In genomic region chr4:1200425-1201035, GRCh38 we compare ENCODE assay signal across 8 cellular contexts. TPM values are rescaled to one million over a fixed set of nuclear protein-coding genes. Genes with fewer than 3 reads are reported as not detected.
DNase-seq lines count a peak whose midpoint lies in the region; ATAC-seq and TF ChIP-seq lines count a peak whose summit lies in the region.

No MANE protein-coding gene starts in this region.

- peak overlapping the region; percentile 100 for H3K4ac ChIP-seq in IMR-90 (ENCODE audit: low read depth, low read length)

- H3K56ac ChIP-seq in IMR-90 (ENCODE audit: extremely low read depth, insufficient read depth, low read length): peak overlapping the region; percentile 83

- peak overlapping the region; percentile 100 for H2BK120ac ChIP-seq in IMR-90 (ENCODE audit: low read depth, low read length)

- H3K27me3 Mint-ChIP-seq in endothelial cell (ENCODE audit: unreplicated experiment): peaks cover 6% of the 10 kb centered on the region

- H3K9me1 ChIP-seq in IMR-90 (ENCODE audit: insufficient read depth, low read length): peaks cover 33% of the 10 kb centered on the region

- H3K4me3 Mint-ChIP-seq in endothelial cell (ENCODE audit: unreplicated experiment): no peak overlapping the region

- H2AFZ ChIP-seq in IMR-90 (replicated peaks; ENCODE audit: low read length, poor library complexity): peak overlapping the region; percentile 84

- no peak for TF ChIP-seq POLR2A in IMR-90 (IDR thresholded peaks at IDR 0.05; ENCODE audit: low read depth, low read length)

- H3K18ac ChIP-seq in IMR-90 (ENCODE audit: low read depth, low read length): peak overlapping the region; percentile 97

- H3K4me2 ChIP-seq in IMR-90 (ENCODE audit: low read depth, low read length): peak overlapping the region; percentile 65

- H4K91ac ChIP-seq in IMR-90 (ENCODE audit: insufficient read depth, low read depth, low read length): peak overlapping the region; percentile 100

- H2BK5ac ChIP-seq in IMR-90 (ENCODE audit: low read depth, low read length, poor library complexity, severe bottlenecking): peak overlapping the region; percentile 100

- no peaks in the 10 kb centered on the region; the same call in 1 of the 2 replicates for H3K36me3 ChIP-seq in IMR-90 (ENCODE audit: control insufficient read depth, insufficient read depth, low read length)
- no peaks in the 10 kb centered on the region for H3K36me3 ChIP-seq in lung (ENCODE audit: control insufficient read depth in 2 of 2, insufficient read depth in 2 of 2, low read length in 2 of 2)

- H3K27ac Mint-ChIP-seq in endothelial cell (ENCODE audit: unreplicated experiment): no peak overlapping the region

- BruUV-seq in IMR-90 (replicated peaks; lab: Mats Ljungman, UMichigan): no TSS peak

- dilution Hi-C loops in IMR-90 (cut with HindIII; ENCODE audit: low sequenced_read_pairs, unreplicated experiment): no loop called here

- intact Hi-C loops in IMR-90 (cut with micrococcal nuclease): loop anchor here (5.0 kb wide), 1 partner anchor 33 kb away; no protein-coding TSS in a partner anchor

- ATAC-seq in GM18867 (IDR thresholded peaks at IDR 0.05; ENCODE audit: unreplicated experiment) (peak; percentile 5), IMR-90 (ENCODE audit: low read depth) (peak; percentile 75), lung (ENCODE audit: insufficient read depth, low FRiP score) (peak; percentile 29)

- peak overlapping the region; percentile 98 for H4K5ac ChIP-seq in IMR-90 (ENCODE audit: low read depth, low read length)

- DNase-seq in IMR-90: peak; percentile 95
- DNase-seq in amniotic stem cell (lab: John Stamatoyannopoulos, UW): peak; percentile 65
- no peak for DNase-seq in lung (ENCODE audit: low spot score)
- DNase-seq in GM13977 (ENCODE audit: low spot score): no peak
- DNase-seq in stimulated activated CD4-positive, alpha-beta T cell treated with anti-CD3 and anti-CD28 coated beads, Interleukin-4, amount 100 ng/mL, for 4 hours: no peak
- DNase-seq in activated CD4-positive, CD25-positive, alpha-beta regulatory T cell (lab: John Stamatoyannopoulos, UW): no peak
- DNase-seq in endothelial cell (ENCODE audit: low spot score): no peak

- no peak for TF ChIP-seq CTCF in IMR-90 (conservative IDR thresholded peaks at IDR 0.05; ENCODE audit: low read depth, low read length)
- no peak for TF ChIP-seq CTCF in lung (IDR thresholded peaks at IDR 0.05; ENCODE audit: control extremely low read depth, extremely low read depth)
- no peak for TF ChIP-seq CTCF in GM13977 (IDR thresholded peaks at IDR 0.05; ENCODE audit: extremely low read depth, insufficient read depth, missing control alignments)
- TF ChIP-seq CTCF in endothelial cell (IDR thresholded peaks at IDR 0.05; ENCODE audit: unreplicated experiment): no peak

- peak overlapping the region; percentile 99 for H3K14ac ChIP-seq in IMR-90 (replicated peaks; ENCODE audit: low read depth, low read length)

- CTCF ChIA-PET in IMR-90 (lab: Yijun Ruan, JAX): no interaction called here

- H2BK15ac ChIP-seq in IMR-90 (ENCODE audit: low read depth, low read length): peak overlapping the region; percentile 99; the same call in 2 of the 3 replicates

- peaks cover 5 to 48% of the 10 kb centered on the region in 2 experiments; a peak in 2 of 4 replicates for H3K79me1 ChIP-seq in IMR-90 (ENCODE audit: low read depth in 1 of 2, low read length in 2 of 2)

- H3K4me3 ChIP-seq in IMR-90 (ENCODE audit: insufficient read depth, low read depth, low read length): no peak overlapping the region
- H3K4me3 ChIP-seq in lung: no peak overlapping the region

- WGBS in IMR-90 (ENCODE audit: extremely low coverage in 2 of 2, insufficient read length in 1 of 2), 2 experiments: 0% methylated on average over 4 of the region's 20 CpGs; no CpG with 5 or more reads in 1 of the 2 experiments
- 17 to 22% methylated on average over 19 to 20 of the region's 20 CpGs for WGBS in lung, 2 donors

- no peaks in the 10 kb centered on the region for H4K20me1 ChIP-seq in IMR-90 (ENCODE audit: insufficient read depth, low read length)

- H3K9me3 Mint-ChIP-seq in endothelial cell (ENCODE audit: unreplicated experiment): no peaks in the 10 kb centered on the region

- H2BK20ac ChIP-seq in IMR-90 (ENCODE audit: low read depth, low read length): peak overlapping the region; percentile 99

- TF ChIP-seq RAD21 in IMR-90 (IDR thresholded peaks at IDR 0.05; ENCODE audit: low read length): no peak

- H3K36me3 Mint-ChIP-seq in endothelial cell (ENCODE audit: low read depth, unreplicated experiment): no peaks in the 10 kb centered on the region

- in situ Hi-C loops in IMR-90 (cut with MboI; ENCODE audit: low sequenced_read_pairs): no loop called here
- in situ Hi-C loops in GM13977 (cut with MboI; ENCODE audit: low pct_unique_long_range_greater_than_20kb, low sequenced_read_pairs, unreplicated experiment): no loop called here

- H3K9ac ChIP-seq in IMR-90 (ENCODE audit: low read depth, low read length): peak overlapping the region; percentile 69

- peak overlapping the region; percentile 95 for H3K23ac ChIP-seq in IMR-90 (ENCODE audit: low read depth, low read length)

- peak overlapping the region; percentile 100 for H2AK5ac ChIP-seq in IMR-90 (ENCODE audit: low read depth, low read length)

- H3K27ac ChIP-seq in IMR-90 (ENCODE audit: insufficient read depth, low read length) (peak overlapping the region; percentile 97), lung (ENCODE audit: low read depth in 1 of 2, low read length in 1 of 2) (peak overlapping the region in 1 of 2 donors; percentile 83)

- peak overlapping the region; percentile 97 to 99 for H4K8ac ChIP-seq in IMR-90 (ENCODE audit: low read depth in 2 of 2, low read length in 2 of 2)

- peak overlapping the region; percentile 99 for H2AK9ac ChIP-seq in IMR-90 (replicated peaks; ENCODE audit: low read depth, low read length, poor library complexity)

- POLR2A ChIA-PET in IMR-90 (lab: Charles Lee; ENCODE audit: unreplicated experiment): interaction anchor here (0.6 to 1.3 kb wide), 4 partner anchors 9 to 27 kb away, joined by 3 to 5 read pairs (median 5); no protein-coding TSS in a partner anchor

- H3K4me1 ChIP-seq in IMR-90 (ENCODE audit: control insufficient read depth, insufficient read depth, low read length) (peaks cover 39% of the 10 kb centered on the region), lung (ENCODE audit: control insufficient read depth in 2 of 2, insufficient read depth in 2 of 2, low read length in 2 of 2) (peaks cover 0 to 20% of the 10 kb centered on the region in 2 donors)

- H3K9me3 ChIP-seq in IMR-90 (ENCODE audit: control insufficient read depth, insufficient read depth, low read length) (no peaks in the 10 kb centered on the region), lung (ENCODE audit: control insufficient read depth in 2 of 2, insufficient read depth in 1 of 2, low read length in 1 of 2) (no peaks in the 10 kb centered on the region)

- H3K27me3 ChIP-seq in IMR-90 (ENCODE audit: control insufficient read depth, insufficient read depth, low read length) (no peaks in the 10 kb centered on the region), lung (ENCODE audit: control insufficient read depth, insufficient read depth) (no peaks in the 10 kb centered on the region)

- H3K4me1 Mint-ChIP-seq in endothelial cell (ENCODE audit: unreplicated experiment): peaks cover 6% of the 10 kb centered on the region

TF ChIP-seq in IMR-90, 13 proteins besides CTCF, POLR2A, EP300 and RAD21:
- TF ChIP-seq CEBPB (IDR thresholded peaks at IDR 0.05; ENCODE audit: low read depth, low read length) (no peak), RCOR1 (IDR thresholded peaks at IDR 0.05; ENCODE audit: insufficient replicate concordance, low read length) (peak; percentile 94), FOS (IDR thresholded peaks at IDR 0.05; ENCODE audit: low read depth, low read length) (peak; percentile 47), BHLHE40 (IDR thresholded peaks at IDR 0.05; ENCODE audit: low read depth, low read length) (peak; percentile 41), NFE2L2 (IDR thresholded peaks at IDR 0.05; ENCODE audit: low read depth, low read length) (peak; percentile 5; the same call in 1 of the 2 replicates), MAZ (IDR thresholded peaks at IDR 0.05; ENCODE audit: borderline replicate concordance, low read depth, low read length) (peak; percentile 86; the same call in 1 of the 2 replicates), RFX5 (IDR thresholded peaks at IDR 0.05; ENCODE audit: low read depth, low read length) (no peak)

RNA-seq across cellular contexts. Expression of gene SPON2, which starts 28.1 kb away (rescaled TPM):
- 21.1 and 21.7 TPM in 2 replicates for total RNA-seq in IMR-90 (2012; rRNA removed)
- polyA plus RNA-seq in IMR-90 (2012; rRNA removed): 177 and 209 TPM in 2 replicates
- polyA plus RNA-seq in IMR-90 (2012; cell fraction: cytosol; rRNA removed): 208 and 420 TPM in 2 replicates
- polyA plus RNA-seq in IMR-90 (2012; cell fraction: nucleus; rRNA removed; ENCODE audit: low replicate concordance): 476 and 980 TPM in 2 replicates
- 100 to 1,000 TPM in 1 of 2 donors, 10 to 100 TPM in 1; 31.6 to 106 TPM for total RNA-seq in lung
- 100 to 1,000 TPM in 1 of 2 donors, 10 to 100 TPM in 1; 21.0 to 105 TPM for polyA plus RNA-seq in lung
- 0.97 TPM for total RNA-seq in endothelial cell (ENCODE audit: unreplicated experiment)

RNA-seq across cellular contexts. Expression of gene CTBP1, which starts 48.4 kb away (rescaled TPM):
- total RNA-seq in IMR-90 (2012; rRNA removed): 147 TPM in 2 replicates
- polyA plus RNA-seq in IMR-90 (2012; rRNA removed): 212 and 237 TPM in 2 replicates
- polyA plus RNA-seq in IMR-90 (2012; cell fraction: cytosol; rRNA removed): 167 and 315 TPM in 2 replicates
- 377 and 892 TPM in 2 replicates for polyA plus RNA-seq in IMR-90 (2012; cell fraction: nucleus; rRNA removed; ENCODE audit: low replicate concordance)
- total RNA-seq in lung: 100 to 1,000 TPM; 121 to 204 TPM
- 100 to 1,000 TPM; 126 to 150 TPM for polyA plus RNA-seq in lung
- total RNA-seq in endothelial cell (ENCODE audit: unreplicated experiment): 165 TPM

Comparison
In these comparisons a context has a peak if more than half of its experiments do, and no peak if none do; other contexts are left out.
1. ATAC-seq: peak in every context shown above with its lines; median percentile 75 in IMR-90; 29 in lung; 5 in GM18867.
2. DNase-seq: peak in IMR-90 (single experiment) and amniotic stem cell (single experiment); none in lung (single experiment), GM13977 (single experiment), stimulated activated CD4-positive, alpha-beta T cell treated with anti-CD3 and anti-CD28 coated beads, Interleukin-4, amount 100 ng/mL, for 4 hours (0 of 2), activated CD4-positive, CD25-positive, alpha-beta regulatory T cell (0 of 4) and endothelial cell (single experiment).
3. RNA of gene SPON2, which starts 28.1 kb away (total RNA-seq): 31.6 to 106 TPM in lung and 21.1 to 21.7 TPM in IMR-90; 0.97 TPM in endothelial cell (single experiment); every median in the first group is over 10 times any median in the second.